In genomic region chr5:7321724-7322123, GRCh38 we compare ENCODE assay signal across 16 cellular contexts.
A peak's percentile ranks its signal among the peaks of the same experiment; 100 is the strongest.
DNase-seq lines count a peak whose midpoint lies in the region; ATAC-seq and TF ChIP-seq lines count a peak whose summit lies in the region.
"Had no signal": no experiment of that assay in that cellular context is flagged by ENCODE, and none has a peak within 500 bp of the region (broad histone marks: within the 10 kb centered on the region; RNA-seq: fewer than 3 reads in every experiment).

No MANE protein-coding gene starts in this region.

- no peak overlapping the region for H2BK12ac ChIP-seq in neuronal stem cell (ENCODE audit: low read length)

- no peak overlapping the region for H2BK5ac ChIP-seq in neuronal stem cell (ENCODE audit: low read length)

- H3K4me3 ChIP-seq in AG10803 (ENCODE audit: low read length) (no peak overlapping the region), RWPE2 (ENCODE audit: severe bottlenecking) (no peak overlapping the region), neuronal stem cell (ENCODE audit: low read length in 2 of 2) (no peak overlapping the region)
- H3K4me3 ChIP-seq: BLaER1, prostate gland had no signal

- ATAC-seq in RWPE2 (ENCODE audit: low read depth) = peak; percentile 70; the same call in 1 of the 3 replicates
- ATAC-seq in HG03097 (IDR thresholded peaks at IDR 0.05; ENCODE audit: low FRiP score, unreplicated experiment) = no peak
- no peak for ATAC-seq in HG02870 (IDR thresholded peaks at IDR 0.05; ENCODE audit: unreplicated experiment)
- ATAC-seq: HCT116; stimulated activated effector memory CD8-positive, alpha-beta T cell treated with anti-CD3 and anti-CD28 coated beads, Interleukin-12 subunit alpha, Interleukin-12 subunit beta, amount 100 ng/mL, for 72 hours had no signal

- H3K14ac ChIP-seq in neuronal stem cell (ENCODE audit: low read length) = no peak overlapping the region

- no peak overlapping the region for H3K9ac ChIP-seq in neuronal stem cell (ENCODE audit: low read depth, low read length, poor library complexity)
- H3K9ac ChIP-seq: BLaER1 had no signal

- H3K18ac ChIP-seq in neuronal stem cell (ENCODE audit: low read length) = peak overlapping the region; percentile 15

- peak overlapping the region; percentile 81 for H2AFZ ChIP-seq in neuronal stem cell (ENCODE audit: low read length)

- DNase-seq in AG10803 (ENCODE audit: low read depth) (peak; percentile 99), RWPE2 (ENCODE audit: low spot score) (no peak), fibroblast of peridontal ligament (ENCODE audit: extremely low read depth) (peak; percentile 97), neuronal stem cell (ENCODE audit: low spot score) (no peak)
- no peak for DNase-seq in activated CD4-positive, alpha-beta T cell treated with anti-CD3 and anti-CD28 coated beads for 1 hour
- DNase-seq in stimulated activated CD4-positive, alpha-beta T cell treated with anti-CD3 and anti-CD28 coated beads, Interleukin-12 subunit alpha, Interleukin-12 subunit beta, amount 100 ng/mL, for 4 hours = no peak
- DNase-seq: activated T-cell treated with anti-CD3 and anti-CD28 coated beads, Interleukin-2, amount 50 U/mL, for 1 hour; DND-41; NCI-H1417 treated with DMSO at 0.1 percent for 48 hours; NCI-H510A treated with DMSO at 0.1 percent for 48 hours had no signal

- TF ChIP-seq CTCF in AG10803 (conservative IDR thresholded peaks at IDR 0.05; ENCODE audit: low read length) = no peak
- TF ChIP-seq CTCF in RWPE2 (IDR thresholded peaks at IDR 0.05; ENCODE audit: poor library complexity, severe bottlenecking) = no peak

- H3K36me3 ChIP-seq in RWPE2 (ENCODE audit: low read depth) (no peaks in the 10 kb centered on the region), neuronal stem cell (replicated peaks in 1 of 2; ENCODE audit: control insufficient read depth in 2 of 2, insufficient read depth in 2 of 2, low read length in 2 of 2) (no peaks in the 10 kb centered on the region)
- H3K36me3 ChIP-seq: BLaER1, prostate gland had no signal

- H2BK120ac ChIP-seq in neuronal stem cell (ENCODE audit: low read depth, low read length) = no peak overlapping the region

- H3K23ac ChIP-seq in neuronal stem cell (ENCODE audit: low read depth, low read length, poor library complexity) = no peak overlapping the region

- WGBS in neuronal stem cell (ENCODE audit: extremely low coverage in 2 of 2, insufficient read length in 2 of 2, insufficient replicate concordance in 1 of 2), 2 donors = no CpG with 5 or more reads among the region's 2 CpGs

- H3K27me3 ChIP-seq in RWPE2 (ENCODE audit: insufficient read depth, poor library complexity, severe bottlenecking) (no peaks in the 10 kb centered on the region), neuronal stem cell (ENCODE audit: control insufficient read depth in 3 of 3, insufficient read depth in 3 of 3, low read depth in 1 of 3, low read length in 3 of 3) (no peaks in the 10 kb centered on the region)
- H3K27me3 ChIP-seq: BLaER1 had no signal

- H2BK15ac ChIP-seq in neuronal stem cell (ENCODE audit: low read length) = no peak overlapping the region

- H3K4me1 ChIP-seq in RWPE2 (ENCODE audit: insufficient read depth, poor library complexity, severe bottlenecking) (no peaks in the 10 kb centered on the region), neuronal stem cell (ENCODE audit: control insufficient read depth in 2 of 2, insufficient read depth in 1 of 2, low read depth in 1 of 2, low read length in 2 of 2) (peaks cover 0 to 6% of the 10 kb centered on the region in 2 donors)
- H3K4me1 ChIP-seq: BLaER1, prostate gland had no signal

- H3K4me2 ChIP-seq in neuronal stem cell (ENCODE audit: insufficient read depth, low read length, poor library complexity, severe bottlenecking) = no peak overlapping the region
- H3K4me2 ChIP-seq: BLaER1 had no signal

- no peak overlapping the region for H4K8ac ChIP-seq in neuronal stem cell (ENCODE audit: low read depth, low read length)

- H4K91ac ChIP-seq in neuronal stem cell (ENCODE audit: low read depth, low read length, poor library complexity) = no peak overlapping the region

- H3K4ac ChIP-seq in neuronal stem cell (ENCODE audit: low read length) = no peak overlapping the region

- H2AK5ac ChIP-seq in neuronal stem cell (ENCODE audit: low read depth, low read length) = no peak overlapping the region

- H3K79me1 ChIP-seq in neuronal stem cell (ENCODE audit: low read depth, low read length) = no peaks in the 10 kb centered on the region

- no peak overlapping the region for H3K27ac ChIP-seq in RWPE2 (ENCODE audit: poor library complexity, severe bottlenecking)
- H3K27ac ChIP-seq in neuronal stem cell (replicated peaks; ENCODE audit: low read length) = no peak overlapping the region
- H3K27ac ChIP-seq: BLaER1, prostate gland had no signal

- H3K9me3 ChIP-seq in RWPE2 (ENCODE audit: severe bottlenecking) (no peaks in the 10 kb centered on the region), neuronal stem cell (replicated peaks in 1 of 2; ENCODE audit: control insufficient read depth in 2 of 2, insufficient read depth in 1 of 2, low read depth in 1 of 2, low read length in 2 of 2) (no peaks in the 10 kb centered on the region)
- H3K9me3 ChIP-seq: BLaER1, prostate gland had no signal

Comparison
In these comparisons a context has a peak if more than half of its experiments do, and no peak if none do; other contexts are left out.
1. DNase-seq: peak in AG10803 (single experiment) and fibroblast of peridontal ligament (single experiment); none in RWPE2 (single experiment), neuronal stem cell (single experiment), activated CD4-positive, alpha-beta T cell treated with anti-CD3 and anti-CD28 coated beads for 1 hour (single experiment) and stimulated activated CD4-positive, alpha-beta T cell treated with anti-CD3 and anti-CD28 coated beads, Interleukin-12 subunit alpha, Interleukin-12 subunit beta, amount 100 ng/mL, for 4 hours (single experiment).